In the genomic region with DNA sequence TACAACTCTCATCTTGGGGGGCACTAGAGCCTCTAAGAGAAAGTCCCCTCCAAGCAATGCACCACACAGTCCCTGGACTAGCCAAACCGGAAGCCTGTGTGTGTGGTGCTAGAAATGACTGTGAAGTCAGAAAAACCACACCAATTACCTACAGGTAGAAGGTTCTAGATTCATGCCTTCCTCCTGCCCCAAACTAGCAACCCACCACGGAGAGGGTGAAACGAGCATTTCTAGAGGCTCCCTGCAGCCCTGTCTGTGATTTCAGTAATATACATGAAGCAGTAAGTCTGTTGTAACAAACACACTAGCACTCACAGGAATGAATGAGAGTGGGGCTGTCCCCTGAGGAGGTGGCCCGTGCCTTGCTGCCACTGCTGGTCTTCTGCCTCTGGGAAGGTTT, we compare ENCODE assay signal across 12 cellular contexts. TPM values are rescaled to one million over a fixed set of nuclear protein-coding genes. Genes with fewer than 3 reads are reported as not detected.
DNase-seq lines count a peak whose midpoint lies in the region; ATAC-seq and TF ChIP-seq lines count a peak whose summit lies in the region.
"Had no signal": no experiment of that assay in that cellular context is flagged by ENCODE, and none has a peak within 500 bp of the region (broad histone marks: within the 10 kb centered on the region; RNA-seq: fewer than 3 reads in every experiment).

No MANE protein-coding gene starts in this region.

- H3K27me3 ChIP-seq in DOHH2 (ENCODE audit: control insufficient read depth, low read length) (no peaks in the 10 kb centered on the region), hepatocyte (no peaks in the 10 kb centered on the region)
- H3K27me3 ChIP-seq: sigmoid colon had no signal

- DNase-seq in hepatocyte (ENCODE audit: low spot score) (no peak), DMS79 (lab: John Stamatoyannopoulos, UW) (no peak), DMS153 (lab: John Stamatoyannopoulos, UW) (no peak), glomerular visceral epithelial cell (ENCODE audit: extremely low spot score) (no peak)
- no peak for DNase-seq in stimulated activated CD4-positive, alpha-beta T cell treated with anti-CD3 and anti-CD28 coated beads, Interleukin-2, amount 100 ng/mL, for 24 hours
- DNase-seq: NCI-H2227 treated with DMSO at 0.1 percent for 48 hours, SHP77 treated with DMSO at 0.1 percent for 48 hours, sigmoid colon had no signal

- peaks cover 8% of the 10 kb centered on the region; the same call in 1 of the 2 replicates for H4K20me1 ChIP-seq in DOHH2 (ENCODE audit: control insufficient read depth, insufficient read depth, low read depth, low read length)
- H4K20me1 ChIP-seq in hepatocyte (ENCODE audit: insufficient read depth, poor library complexity, severe bottlenecking): no peaks in the 10 kb centered on the region

- 33% methylated on average over 4 of the region's 4 CpGs for WGBS in hepatocyte (ENCODE audit: low lambda C conversion rate, missing lambda C conversion rate)

- H3K4me1 ChIP-seq in DOHH2 (ENCODE audit: control insufficient read depth, low read length) (peaks cover 66% of the 10 kb centered on the region), hepatocyte (ENCODE audit: insufficient read depth) (peaks cover 76% of the 10 kb centered on the region)

- ATAC-seq in GM19452 (IDR thresholded peaks at IDR 0.05; ENCODE audit: unreplicated experiment) (peak; percentile 49), HG03064 (IDR thresholded peaks at IDR 0.05; ENCODE audit: low read depth, unreplicated experiment) (peak; percentile 41)
- ATAC-seq: activated CD4-positive, CD25-positive, alpha-beta regulatory T cell treated with anti-CD3 and anti-CD28 coated beads, Interleukin-2, amount 50 U/mL, for 24 hours had no signal

- TF ChIP-seq CTCF in DOHH2 (IDR thresholded peaks at IDR 0.05; ENCODE audit: low read depth, low read length, poor library complexity, severe bottlenecking) (no peak), hepatocyte (IDR thresholded peaks at IDR 0.05; ENCODE audit: poor library complexity) (no peak)

- H2AFZ ChIP-seq in hepatocyte: no peak overlapping the region

- H3F3A ChIP-seq in DOHH2 (ENCODE audit: control insufficient read depth, insufficient read depth): peaks cover 7% of the 10 kb centered on the region; the same call in 1 of the 2 replicates

- H3K79me2 ChIP-seq in DOHH2 (ENCODE audit: control insufficient read depth, low read length): peaks cover 41% of the 10 kb centered on the region
- H3K79me2 ChIP-seq in hepatocyte: peaks cover 100% of the 10 kb centered on the region

- H3K9me3 ChIP-seq in DOHH2 (ENCODE audit: control insufficient read depth, insufficient read depth, low read length) (no peaks in the 10 kb centered on the region), hepatocyte (ENCODE audit: low read depth) (no peaks in the 10 kb centered on the region)
- H3K9me3 ChIP-seq: sigmoid colon had no signal

- no peaks in the 10 kb centered on the region for H3K9me2 ChIP-seq in DOHH2 (replicated peaks; ENCODE audit: control insufficient read depth, low read length)
- no peaks in the 10 kb centered on the region for H3K9me2 ChIP-seq in hepatocyte (replicated peaks; ENCODE audit: insufficient read depth)

- H3K27ac ChIP-seq in DOHH2 (ENCODE audit: low read depth, low read length): no peak overlapping the region
- H3K27ac ChIP-seq in hepatocyte: peak overlapping the region; percentile 56

- peak overlapping the region; percentile 57 for H3K4me2 ChIP-seq in DOHH2 (ENCODE audit: low read length)
- peak overlapping the region; percentile 69 for H3K4me2 ChIP-seq in hepatocyte

- H3K4me3 ChIP-seq in DOHH2 (ENCODE audit: low read length) (no peak overlapping the region), hepatocyte (no peak overlapping the region)
- H3K4me3 ChIP-seq: sigmoid colon had no signal

- H3K36me3 ChIP-seq in DOHH2 (ENCODE audit: control insufficient read depth, low read length) (no peaks in the 10 kb centered on the region), hepatocyte (replicated peaks; ENCODE audit: insufficient read depth, low read depth) (no peaks in the 10 kb centered on the region)
- H3K36me3 ChIP-seq: sigmoid colon had no signal

RNA-seq across cellular contexts. Expression of a gene that starts 13.6 kb away (rescaled TPM):
- total RNA-seq in hepatocyte: 11.5 and 11.6 TPM in 2 replicates
- 6.4 and 10.9 TPM in 2 replicates for polyA plus RNA-seq in hepatocyte
